In genomic region chr7:132404261-132404660, GRCh38 we compare ENCODE assay signal across 26 cellular contexts.
"Had no signal": no experiment of that assay in that cellular context is flagged by ENCODE, and none has a peak within 500 bp of the region (broad histone marks: within the 10 kb centered on the region; RNA-seq: fewer than 3 reads in every experiment).

No MANE protein-coding gene starts in this region.

- H3K27ac Mint-ChIP-seq: activated T-cell treated with anti-CD3 and anti-CD28 coated beads, Interleukin-2, amount 50 U/mL, for 24 hours; T-helper 17 cell had no signal

- H3K27ac ChIP-seq: parathyroid adenoma, upper lobe of left lung, WERI-Rb-1 had no signal

- H3K4me3 ChIP-seq: left ventricle myocardium inferior, mucosa of descending colon, right atrium auricular region, upper lobe of left lung had no signal

- DNase-seq: activated CD4-positive, alpha-beta T cell treated with anti-CD3 and anti-CD28 coated beads for 48 hours; activated CD4-positive, alpha-beta T cell treated with anti-CD3 and anti-CD28 coated beads, Interleukin-2, amount 50 U/mL, for 48 hours; activated CD8-positive, alpha-beta memory T cell treated with anti-CD3 and anti-CD28 coated beads, Interleukin-2, amount 50 U/mL, for 48 hours; activated gamma-delta T cell treated with Interleukin-2 at 50 U/mL for 16 hours; activated naive CD4-positive, alpha-beta T cell treated with anti-CD3 and anti-CD28 coated beads, Interleukin-2, amount 50 U/mL, for 16 hours; activated T-cell treated with anti-CD3 and anti-CD28 coated beads, Interleukin-2, amount 50 U/mL, for 24 hours; amygdala; dermis blood vessel endothelial cell; effector CD4-positive, alpha-beta T cell; glutamatergic neuron; islet precursor cell; left ventricle myocardium inferior; mucosa of descending colon; SK-N-SH; stimulated activated CD4-positive, alpha-beta T cell treated with anti-CD3 and anti-CD28 coated beads, Interleukin-4, amount 100 ng/mL, for 1 hour; T-helper 17 cell; T1000 had no signal

- H3K27me3 Mint-ChIP-seq: activated T-cell treated with anti-CD3 and anti-CD28 coated beads, Interleukin-2, amount 50 U/mL, for 24 hours had no signal

- H3K4me3 Mint-ChIP-seq: activated T-cell treated with anti-CD3 and anti-CD28 coated beads, Interleukin-2, amount 50 U/mL, for 24 hours; central memory CD8-positive, alpha-beta T cell; T-helper 17 cell had no signal

- H3K4me1 ChIP-seq: parathyroid adenoma, upper lobe of left lung had no signal

- H3K27me3 ChIP-seq: right atrium auricular region, upper lobe of left lung had no signal

- H3K9me3 ChIP-seq: left ventricle myocardium inferior, mucosa of descending colon, right atrium auricular region, SK-N-SH, upper lobe of left lung had no signal

- H3K36me3 ChIP-seq: left ventricle myocardium inferior, right atrium auricular region, upper lobe of left lung, WERI-Rb-1 had no signal

- ATAC-seq: activated CD4-positive, CD25-positive, alpha-beta regulatory T cell treated with anti-CD3 and anti-CD28 coated beads, Interleukin-2, amount 50 U/mL, for 24 hours; mucosa of descending colon; T-helper 17 cell had no signal

- H3K9me3 Mint-ChIP-seq: central memory CD8-positive, alpha-beta T cell had no signal

- FAIRE-seq: bronchial epithelial cell, colon, frontal cortex had no signal
